Comparison of ENCODE assay signal across 22 cellular contexts in the genomic region with DNA sequence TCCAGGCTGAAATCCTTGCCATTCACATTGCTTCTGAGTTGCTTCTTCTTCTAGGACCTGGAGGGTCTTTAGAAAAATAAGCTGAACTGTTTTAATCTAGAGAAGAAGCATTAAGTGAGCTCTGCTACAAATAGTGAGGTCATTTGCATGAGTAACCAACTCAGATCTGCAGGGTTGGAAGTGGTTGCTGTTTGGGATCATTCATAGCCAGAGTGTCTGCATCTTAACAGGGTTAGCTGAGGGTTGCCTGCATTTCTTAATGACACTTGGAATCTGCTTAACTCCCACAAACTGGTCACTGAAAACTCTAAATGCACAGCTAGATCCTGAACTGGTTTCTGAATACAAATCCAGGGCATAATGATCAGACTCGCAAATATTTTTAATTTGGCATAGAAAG. TPM values are rescaled to one million over a fixed set of nuclear protein-coding genes. Genes with fewer than 3 reads are reported as not detected.
DNase-seq lines count a peak whose midpoint lies in the region; ATAC-seq, FAIRE-seq and TF ChIP-seq lines count a peak whose summit lies in the region.
"Had no signal": no experiment of that assay in that cellular context is flagged by ENCODE, and none has a peak within 500 bp of the region (broad histone marks: within the 10 kb centered on the region; RNA-seq: fewer than 3 reads in every experiment).

No MANE protein-coding gene starts in this region.

- no peak overlapping the region for H2BK5ac ChIP-seq in mesenchymal stem cell (ENCODE audit: low read depth, low read length, poor library complexity, severe bottlenecking)

- intact Hi-C loops in CD4-positive, alpha-beta memory T cell (cut with micrococcal nuclease), result no loop called here

- WGBS in mesenchymal stem cell, result no CpG with 5 or more reads among the region's 1 CpG

- no peak overlapping the region for H3K27ac ChIP-seq in CD4-positive, alpha-beta memory T cell (ENCODE audit: low read depth, low read length)
- H3K27ac ChIP-seq in brain microvascular endothelial cell (no peak overlapping the region), mesenchymal stem cell (ENCODE audit: low read length, poor library complexity, severe bottlenecking) (no peak overlapping the region)
- H3K27ac ChIP-seq: sigmoid colon, uterus had no signal

- H3K4me3 Mint-ChIP-seq in CD4-positive, alpha-beta memory T cell, result no peak overlapping the region
- H3K4me3 Mint-ChIP-seq: brain; CD8-positive, alpha-beta T cell; neural crest cell had no signal

- H3K4me1 ChIP-seq in CD4-positive, alpha-beta memory T cell (ENCODE audit: insufficient read depth, low read length), result peaks cover 36% of the 10 kb centered on the region
- peaks cover 59% of the 10 kb centered on the region for H3K4me1 ChIP-seq in Loucy (ENCODE audit: insufficient read depth, low read length, poor library complexity, severe bottlenecking)
- peaks cover 27% of the 10 kb centered on the region for H3K4me1 ChIP-seq in mesenchymal stem cell (ENCODE audit: control insufficient read depth, insufficient read depth, low read depth, low read length)
- H3K4me1 ChIP-seq: sigmoid colon, uterus had no signal

- peaks cover 0 to 4% of the 10 kb centered on the region in 2 donors for H3K36me3 Mint-ChIP-seq in CD4-positive, alpha-beta memory T cell
- H3K36me3 Mint-ChIP-seq: brain; CD8-positive, alpha-beta T cell had no signal

- H2BK120ac ChIP-seq in mesenchymal stem cell (ENCODE audit: low read depth, low read length), result no peak overlapping the region

- FAIRE-seq in GM12891 (lab: Jason Lieb, UNC), result no peak
- FAIRE-seq: endometrium, GM18507 had no signal

- no peak overlapping the region for H2BK12ac ChIP-seq in mesenchymal stem cell (ENCODE audit: low read length in 2 of 2)

- peaks cover 27 to 46% (median 36%) of the 10 kb centered on the region in 4 donors for H3K4me1 Mint-ChIP-seq in CD4-positive, alpha-beta memory T cell

- POLR2A ChIA-PET in CD4-positive, alpha-beta memory T cell (lab: Charles Lee; ENCODE audit: partially characterized antibody), result interaction anchor here (2.3 kb wide), 1 partner anchor 10 kb away, joined by 9 read pairs; a partner anchor contains a TSS

- H3K27ac Mint-ChIP-seq in CD4-positive, alpha-beta memory T cell, result peak overlapping the region; percentile 5 to 97 (median 65)
- H3K27ac Mint-ChIP-seq: brain; CD8-positive, alpha-beta T cell had no signal

- no peaks in the 10 kb centered on the region for H3K36me3 ChIP-seq in CD4-positive, alpha-beta memory T cell (ENCODE audit: insufficient read depth, low read length)
- H3K36me3 ChIP-seq in Loucy (ENCODE audit: insufficient read depth, low read length) (no peaks in the 10 kb centered on the region), brain microvascular endothelial cell (replicated peaks) (no peaks in the 10 kb centered on the region), mesenchymal stem cell (ENCODE audit: control insufficient read depth in 1 of 2, insufficient read depth in 2 of 2, low read depth in 1 of 2, low read length in 2 of 2) (peaks cover 0 to 91% of the 10 kb centered on the region in 2 experiments)
- H3K36me3 ChIP-seq: sigmoid colon, uterus had no signal

- no peaks in the 10 kb centered on the region for H4K20me1 ChIP-seq in Loucy (ENCODE audit: insufficient read depth, low read length, poor library complexity, severe bottlenecking)

- no peak overlapping the region for H2AK5ac ChIP-seq in mesenchymal stem cell (ENCODE audit: low read length, severe bottlenecking)

- H3K23ac ChIP-seq in mesenchymal stem cell (ENCODE audit: low read length in 2 of 2), result no peak overlapping the region

- H3K4me2 ChIP-seq in Loucy (ENCODE audit: low read depth, low read length, poor library complexity, severe bottlenecking), result peak overlapping the region; percentile 96
- no peak overlapping the region for H3K4me2 ChIP-seq in mesenchymal stem cell (ENCODE audit: low read length, poor library complexity, severe bottlenecking)

- H3K79me1 ChIP-seq in mesenchymal stem cell (replicated peaks; ENCODE audit: low read length, poor library complexity, severe bottlenecking), result peaks cover 23% of the 10 kb centered on the region

- in situ Hi-C loops in brain microvascular endothelial cell (cut with HindIII; ENCODE audit: low pct_ligation_motif_present, low sequenced_read_pairs), result no loop called here

- no peak overlapping the region for H4K8ac ChIP-seq in mesenchymal stem cell (ENCODE audit: low read length)

- H2AFZ ChIP-seq in Loucy (ENCODE audit: low read length) (no peak overlapping the region), mesenchymal stem cell (ENCODE audit: low read depth, low read length) (no peak overlapping the region)

- peaks cover 12% of the 10 kb centered on the region for H3F3A ChIP-seq in Loucy (ENCODE audit: low read depth)

- H3K27me3 Mint-ChIP-seq in CD4-positive, alpha-beta memory T cell, result peaks cover 7 to 16% of the 10 kb centered on the region in 2 donors

- H3K9me2 ChIP-seq in Loucy (replicated peaks; ENCODE audit: low read depth, low read length), result no peaks in the 10 kb centered on the region

- peaks cover 0 to 12% (median 11%) of the 10 kb centered on the region in 8 donors for H3K9me3 Mint-ChIP-seq in CD4-positive, alpha-beta memory T cell

- no peak overlapping the region for H3K14ac ChIP-seq in mesenchymal stem cell (ENCODE audit: low read length in 2 of 2)

- H3K4me3 ChIP-seq in CD4-positive, alpha-beta memory T cell (ENCODE audit: low read length in 2 of 2), result no peak overlapping the region
- H3K4me3 ChIP-seq in Loucy (ENCODE audit: low read length, poor library complexity, severe bottlenecking), result peak overlapping the region; percentile 28
- no peak overlapping the region for H3K4me3 ChIP-seq in brain microvascular endothelial cell (ENCODE audit: low read depth, low read length)
- H3K4me3 ChIP-seq in mesenchymal stem cell (ENCODE audit: insufficient read depth in 1 of 2, low read depth in 1 of 2, low read length in 2 of 2), result peak overlapping the region in 1 of 2 experiments; percentile 5
- H3K4me3 ChIP-seq: K562, lung, sigmoid colon, uterus had no signal

- ATAC-seq in GM18873 (IDR thresholded peaks at IDR 0.05; ENCODE audit: low FRiP score, unreplicated experiment), result no peak
- ATAC-seq: CD8-positive, alpha-beta T cell; K562 had no signal

- H3K27me3 ChIP-seq in CD4-positive, alpha-beta memory T cell (ENCODE audit: insufficient read depth, low read length), result no peaks in the 10 kb centered on the region
- H3K27me3 ChIP-seq in Loucy (ENCODE audit: insufficient read depth, low read length, poor library complexity, severe bottlenecking) (no peaks in the 10 kb centered on the region), brain microvascular endothelial cell (replicated peaks) (no peaks in the 10 kb centered on the region), mesenchymal stem cell (ENCODE audit: control insufficient read depth in 1 of 2, insufficient read depth in 1 of 2, low read length in 2 of 2) (no peaks in the 10 kb centered on the region)
- H3K27me3 ChIP-seq: sigmoid colon, uterus had no signal

- peak overlapping the region; percentile 84 for H3K9ac ChIP-seq in Loucy (ENCODE audit: low read depth, low read length, poor library complexity, severe bottlenecking)
- H3K9ac ChIP-seq in mesenchymal stem cell (ENCODE audit: low read length), result peak overlapping the region; percentile 58

- DNase-seq in CD4-positive, alpha-beta memory T cell, result no peak
- DNase-seq in brain microvascular endothelial cell, result peak; percentile 85
- peak; percentile 92 for DNase-seq in mesenchymal stem cell
- DNase-seq in anterior cingulate cortex (lab: John Stamatoyannopoulos, UW), result no peak
- no peak for DNase-seq in GM12891 (ENCODE audit: insufficient read length, low spot score)
- no peak for DNase-seq in foreskin melanocyte
- DNase-seq: activated CD4-positive, alpha-beta T cell treated with anti-CD3 and anti-CD28 coated beads, Interleukin-2, amount 50 U/mL, for 4 hours; CD8-positive, alpha-beta T cell; GDM1; NCI-H146; NCI-H524 treated with DMSO at 0.1 percent for 48 hours; sigmoid colon; stimulated activated naive CD4-positive, alpha-beta T cell; uterus had no signal

- no peak for TF ChIP-seq CTCF in Loucy (conservative IDR thresholded peaks at IDR 0.05; ENCODE audit: low read length)
- no peak for TF ChIP-seq CTCF in brain microvascular endothelial cell (IDR thresholded peaks at IDR 0.05; ENCODE audit: low read depth, low read length, missing control alignments)

- H3K4ac ChIP-seq in mesenchymal stem cell (ENCODE audit: low read depth in 1 of 2, low read length in 2 of 2), result no peak overlapping the region

- no peak overlapping the region for H3K18ac ChIP-seq in mesenchymal stem cell (ENCODE audit: low read depth in 1 of 2, low read length in 2 of 2)

- H3K79me2 ChIP-seq in Loucy (ENCODE audit: insufficient read depth, low read length), result peaks cover 68% of the 10 kb centered on the region

- no peaks in the 10 kb centered on the region for H3K9me3 ChIP-seq in CD4-positive, alpha-beta memory T cell (ENCODE audit: control insufficient read depth in 1 of 2, low read length in 2 of 2)
- H3K9me3 ChIP-seq in Loucy (ENCODE audit: insufficient read depth, low read depth, low read length), result no peaks in the 10 kb centered on the region; the same call in 1 of the 2 replicates
- H3K9me3 ChIP-seq in mesenchymal stem cell (ENCODE audit: control insufficient read depth, low read length), result no peaks in the 10 kb centered on the region
- H3K9me3 ChIP-seq: sigmoid colon, uterus had no signal

- TF ChIP-seq POLR2A in GM12891 (IDR thresholded peaks at IDR 0.05; ENCODE audit: low read depth, low read length), result no peak

- H4K91ac ChIP-seq in mesenchymal stem cell (ENCODE audit: low read length), result no peak overlapping the region

- CTCF ChIA-PET in CD4-positive, alpha-beta memory T cell (lab: Charles Lee; ENCODE audit: partially characterized antibody), result interaction anchor here (1.0 to 1.5 kb wide), 3 partner anchors 16 to 113 kb away, joined by 3 to 7 read pairs (median 6); no protein-coding TSS in a partner anchor

- H2BK15ac ChIP-seq in mesenchymal stem cell (ENCODE audit: low read depth, poor library complexity, severe bottlenecking), result no peak overlapping the region

TF ChIP-seq in GM12891, 5 proteins besides CTCF, POLR2A, EP300 and RAD21:
- TF ChIP-seq PAX5 (IDR thresholded peaks at IDR 0.05; ENCODE audit: insufficient read depth, low read length, severe bottlenecking) (no peak), SPI1 (IDR thresholded peaks at IDR 0.05; ENCODE audit: low read depth, low read length) (no peak)

RNA-seq across cellular contexts. Expression of a gene that starts 9.9 kb away (rescaled TPM):
- total RNA-seq in CD4-positive, alpha-beta memory T cell, result 1 to 10 TPM; 1.8 to 2.5 TPM
- 1 to 10 TPM in 1 of 2 donors, under 1 TPM in 1; 0.40 to 1.9 TPM for polyA plus RNA-seq in CD4-positive, alpha-beta memory T cell
- 5.4 TPM for polyA plus RNA-seq in mesenchymal stem cell (2013, experiment 1 of 2)
- 6.0 TPM for polyA plus RNA-seq in mesenchymal stem cell (2013, experiment 2 of 2)
- polyA plus RNA-seq in GM12891 (2012; ENCODE audit: low read depth, missing spikeins), result 2.2 TPM

Comparison
In these comparisons a context has a peak if more than half of its experiments do, and no peak if none do; other contexts are left out.
1. DNase-seq: peak in brain microvascular endothelial cell (single experiment) and mesenchymal stem cell (single experiment); none in CD4-positive, alpha-beta memory T cell (0 of 5), anterior cingulate cortex (0 of 58), GM12891 (single experiment) and foreskin melanocyte (single experiment).